24 cellular contexts compared by ENCODE assay signal in the genomic region with DNA sequence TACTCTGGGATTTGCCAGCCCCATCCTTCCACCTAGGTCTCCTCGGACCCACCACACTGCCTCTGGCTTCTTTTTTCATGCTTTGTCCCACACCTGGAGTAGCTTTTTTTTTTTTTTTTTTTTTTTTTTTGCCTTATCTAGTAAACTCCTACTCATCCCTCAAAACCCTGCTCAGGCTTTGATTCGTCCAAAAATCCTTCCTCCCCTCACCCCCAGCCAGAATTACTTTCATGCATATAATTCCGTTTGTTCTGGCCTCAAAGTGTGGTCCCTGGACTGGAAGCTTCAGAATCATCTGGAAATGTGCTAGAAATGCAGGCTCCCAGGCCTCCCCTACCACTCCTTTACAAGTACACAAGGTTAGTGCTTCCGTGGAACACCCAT.
"Had no signal": no experiment of that assay in that cellular context is flagged by ENCODE, and none has a peak within 500 bp of the region (broad histone marks: within the 10 kb centered on the region; RNA-seq: fewer than 3 reads in every experiment).

No MANE protein-coding gene starts in this region.

- H3K4me1 ChIP-seq: adrenal gland had no signal

- H3K4me3 ChIP-seq: adrenal gland, ascending aorta, dorsolateral prefrontal cortex, esophagus squamous epithelium, gastroesophageal sphincter, SJSA1, smooth muscle cell, upper lobe of right lung had no signal

- H3K4me1 Mint-ChIP-seq: activated T-helper 17 cell treated with anti-CD3 and anti-CD28 coated beads, Interleukin-2, amount 50 U/mL, for 72 hours; stimulated activated memory B cell treated with anti-CD40 and anti-IgM and Interleukin-4, amounts not matched to agents 10 μg/mL and 1 μg/mL and 100 μg/mL, for 72 hours had no signal

- DNase-seq: activated CD4-positive, alpha-beta T cell treated with anti-CD3 and anti-CD28 coated beads, Interleukin-2, amount 10 ng/mL, durations not matched to agents 7 days and 5 days; activated CD4-positive, CD25-positive, alpha-beta regulatory T cell; activated CD8-positive, alpha-beta memory T cell treated with anti-CD3 and anti-CD28 coated beads, Interleukin-2, amount 50 U/mL, for 4 hours; activated naive CD4-positive, alpha-beta T cell; activated T-cell treated with anti-CD3 and anti-CD28 coated beads, Interleukin-2, amount 50 U/mL, for 24 hours; adrenal gland; central memory CD4-positive, alpha-beta T cell; dorsolateral prefrontal cortex; esophagus squamous epithelium; naive thymus-derived CD4-positive, alpha-beta T cell; stimulated activated CD4-positive, alpha-beta T cell treated with anti-CD3 and anti-CD28 coated beads, Interleukin-15, amount 100 ng/mL, for 24 hours; T1000; upper lobe of right lung had no signal

- H3K4me3 Mint-ChIP-seq: activated CD4-positive, alpha-beta T cell treated with anti-CD3 and anti-CD28 coated beads, Interleukin-2, amount 10 ng/mL, durations not matched to agents 7 days and 5 days; activated naive CD8-positive, alpha-beta T cell; activated T-cell treated with anti-CD3 and anti-CD28 coated beads, Interleukin-2, amount 50 U/mL, for 24 hours; activated T-helper 17 cell treated with anti-CD3 and anti-CD28 coated beads, Interleukin-2, amount 50 U/mL, for 72 hours; endodermal cell; memory B cell; naive thymus-derived CD4-positive, alpha-beta T cell; stimulated activated memory B cell treated with anti-CD40 and anti-IgM and Interleukin-4, amounts not matched to agents 10 μg/mL and 1 μg/mL and 100 μg/mL, for 72 hours; T-helper 1 cell treated with Interleukin-12 subunit alpha and Interleukin-12 subunit beta and Interleukin-4 antibody, amounts not matched to agents 30 μg/mL and 1 μg/mL, for 36 hours had no signal

- H3K27ac Mint-ChIP-seq: activated CD4-positive, alpha-beta T cell treated with anti-CD3 and anti-CD28 coated beads, Interleukin-2, amount 10 ng/mL, durations not matched to agents 7 days and 5 days; activated naive CD8-positive, alpha-beta T cell; activated T-cell treated with anti-CD3 and anti-CD28 coated beads, Interleukin-2, amount 50 U/mL, for 24 hours; activated T-helper 17 cell treated with anti-CD3 and anti-CD28 coated beads, Interleukin-2, amount 50 U/mL, for 72 hours; endodermal cell; memory B cell; stimulated activated memory B cell treated with anti-CD40 and anti-IgM and Interleukin-4, amounts not matched to agents 10 μg/mL and 1 μg/mL and 100 μg/mL, for 72 hours; T-helper 1 cell treated with Interleukin-12 subunit alpha and Interleukin-12 subunit beta and Interleukin-4 antibody, amounts not matched to agents 30 μg/mL and 1 μg/mL, for 36 hours had no signal

- H3K36me3 ChIP-seq: adrenal gland, ascending aorta, esophagus squamous epithelium, gastroesophageal sphincter, neutrophil, SJSA1, upper lobe of right lung had no signal

- ATAC-seq: activated T-helper 17 cell treated with anti-CD3 and anti-CD28 coated beads, Interleukin-2, amount 50 U/mL, for 72 hours; gastroesophageal sphincter; naive thymus-derived CD4-positive, alpha-beta T cell; stimulated activated memory B cell treated with anti-CD40 and anti-IgM and Interleukin-4, amounts not matched to agents 10 μg/mL and 1 μg/mL and 100 μg/mL, for 72 hours had no signal

- H3K4me2 ChIP-seq: smooth muscle cell had no signal

- H3K27ac ChIP-seq: adrenal gland, neutrophil, SJSA1, upper lobe of right lung had no signal

- H3K27me3 ChIP-seq: adrenal gland, ascending aorta, dorsolateral prefrontal cortex, esophagus squamous epithelium, gastroesophageal sphincter, neutrophil, SJSA1, upper lobe of right lung had no signal

- H3K9me3 Mint-ChIP-seq: activated T-helper 17 cell treated with anti-CD3 and anti-CD28 coated beads, Interleukin-2, amount 50 U/mL, for 72 hours; memory B cell; stimulated activated memory B cell treated with anti-CD40 and anti-IgM and Interleukin-4, amounts not matched to agents 10 μg/mL and 1 μg/mL and 100 μg/mL, for 72 hours had no signal

- H3K27me3 Mint-ChIP-seq: activated CD4-positive, alpha-beta T cell treated with anti-CD3 and anti-CD28 coated beads, Interleukin-2, amount 10 ng/mL, durations not matched to agents 7 days and 5 days; activated naive CD8-positive, alpha-beta T cell; activated T-cell treated with anti-CD3 and anti-CD28 coated beads, Interleukin-2, amount 50 U/mL, for 24 hours; activated T-helper 17 cell treated with anti-CD3 and anti-CD28 coated beads, Interleukin-2, amount 50 U/mL, for 72 hours; memory B cell; stimulated activated memory B cell treated with anti-CD40 and anti-IgM and Interleukin-4, amounts not matched to agents 10 μg/mL and 1 μg/mL and 100 μg/mL, for 72 hours had no signal

- H3K36me3 Mint-ChIP-seq: memory B cell; stimulated activated memory B cell treated with anti-CD40 and anti-IgM and Interleukin-4, amounts not matched to agents 10 μg/mL and 1 μg/mL and 100 μg/mL, for 72 hours had no signal

- H3K9me3 ChIP-seq: adrenal gland, ascending aorta, esophagus squamous epithelium, gastroesophageal sphincter, neutrophil, SJSA1, upper lobe of right lung had no signal
